ENCODE assay signal across 17 cellular contexts in genomic region chr12:94327819-94328218, GRCh38.
DNase-seq lines count a peak whose midpoint lies in the region; ATAC-seq and TF ChIP-seq lines count a peak whose summit lies in the region.
"Had no signal": no experiment of that assay in that cellular context is flagged by ENCODE, and none has a peak within 500 bp of the region (broad histone marks: within the 10 kb centered on the region; RNA-seq: fewer than 3 reads in every experiment).

No MANE protein-coding gene starts in this region.

- peak in 1 of 2 donors; percentile 34 for ATAC-seq in activated naive CD4-positive, alpha-beta T cell treated with anti-CD3 and anti-CD28 coated beads, Interleukin-2, amount 50 U/mL, for 72 hours

- no peak overlapping the region for H3K4me3 Mint-ChIP-seq in neural progenitor cell
- H3K4me3 Mint-ChIP-seq: IgD-negative memory B cell had no signal

- TF ChIP-seq CTCF in fibroblast of pulmonary artery (IDR thresholded peaks at IDR 0.05; ENCODE audit: low read length, missing control alignments) (no peak), neural progenitor cell (IDR thresholded peaks at IDR 0.05) (no peak)

- no peak overlapping the region for H2AFZ ChIP-seq in neural progenitor cell (replicated peaks)

- peaks cover 10% of the 10 kb centered on the region for H3K36me3 ChIP-seq in adipocyte (ENCODE audit: control insufficient read depth, insufficient read depth, low read length, severe bottlenecking)
- H3K36me3 ChIP-seq in neural progenitor cell = peaks cover 14% of the 10 kb centered on the region

- no peaks in the 10 kb centered on the region for H3F3A ChIP-seq in neural progenitor cell (ENCODE audit: low read depth)

- H3K36me3 Mint-ChIP-seq in activated naive CD4-positive, alpha-beta T cell treated with anti-CD3 and anti-CD28 coated beads, Interleukin-2, amount 50 U/mL, for 72 hours = peaks cover 58 to 66% of the 10 kb centered on the region in 2 donors
- H3K36me3 Mint-ChIP-seq in neural progenitor cell = peaks cover 47% of the 10 kb centered on the region

- DNase-seq in activated naive CD4-positive, alpha-beta T cell treated with anti-CD3 and anti-CD28 coated beads, Interleukin-2, amount 50 U/mL, for 72 hours (ENCODE audit: low spot score in 2 of 2) = no peak
- no peak for DNase-seq in activated naive CD4-positive, alpha-beta T cell treated with Interleukin-2 at 50 U/mL for 16 hours
- DNase-seq in adipocyte (ENCODE audit: low read depth) (peak; percentile 28), fibroblast of pulmonary artery (ENCODE audit: low read depth) (peak; percentile 28), neural progenitor cell (ENCODE audit: low spot score) (no peak), posterior cingulate gyrus (no peak), OCI-M1 (lab: John Stamatoyannopoulos, UW) (no peak)
- DNase-seq: AML-193, Caco-2, GDM1, MV-4-11, NCI-H1417 treated with DMSO at 0.1 percent for 48 hours, NCI-H2029 treated with DMSO at 0.1 percent for 48 hours, NCI-H510A treated with DMSO at 0.1 percent for 48 hours, Peyer's patch, SHP77 treated with DMSO at 0.1 percent for 48 hours had no signal

- H3K27me3 ChIP-seq in adipocyte (replicated peaks; ENCODE audit: control insufficient read depth, insufficient read depth, low read length) (no peaks in the 10 kb centered on the region), neural progenitor cell (no peaks in the 10 kb centered on the region)
- H3K27me3 ChIP-seq: Peyer's patch had no signal

- peaks cover 2% of the 10 kb centered on the region for H3K4me1 Mint-ChIP-seq in neural progenitor cell
- H3K4me1 Mint-ChIP-seq: IgD-negative memory B cell had no signal

- no peak overlapping the region for H3K9ac ChIP-seq in adipocyte (ENCODE audit: low read length)
- H3K9ac ChIP-seq in neural progenitor cell = no peak overlapping the region

- H3K9me3 Mint-ChIP-seq in activated naive CD4-positive, alpha-beta T cell treated with anti-CD3 and anti-CD28 coated beads, Interleukin-2, amount 50 U/mL, for 72 hours = no peaks in the 10 kb centered on the region
- H3K9me3 Mint-ChIP-seq in neural progenitor cell = peaks cover 12% of the 10 kb centered on the region
- H3K9me3 Mint-ChIP-seq: IgD-negative memory B cell had no signal

- H3K4me1 ChIP-seq in adipocyte (ENCODE audit: control insufficient read depth, insufficient read depth, low read length) = peaks cover 10% of the 10 kb centered on the region
- H3K4me1 ChIP-seq in neural progenitor cell = peaks cover 3% of the 10 kb centered on the region
- H3K4me1 ChIP-seq: Caco-2, Peyer's patch had no signal

- H3K27ac Mint-ChIP-seq in activated naive CD4-positive, alpha-beta T cell treated with anti-CD3 and anti-CD28 coated beads, Interleukin-2, amount 50 U/mL, for 72 hours = peak overlapping the region; percentile 15 to 46
- H3K27ac Mint-ChIP-seq in neural progenitor cell = no peak overlapping the region
- H3K27ac Mint-ChIP-seq: IgD-negative memory B cell had no signal

- H3K4me2 ChIP-seq in neural progenitor cell = no peak overlapping the region

- no peaks in the 10 kb centered on the region for H4K20me1 ChIP-seq in neural progenitor cell (ENCODE audit: low read depth)

- peaks cover 2% of the 10 kb centered on the region for H3K27me3 Mint-ChIP-seq in neural progenitor cell (ENCODE audit: insufficient read depth, low read depth)
- H3K27me3 Mint-ChIP-seq: IgD-negative memory B cell had no signal

- no peak overlapping the region for H3K4me3 ChIP-seq in adipocyte (ENCODE audit: low read length)
- no peak overlapping the region for H3K4me3 ChIP-seq in fibroblast of pulmonary artery (replicated peaks; ENCODE audit: low read depth, low read length)
- no peak overlapping the region for H3K4me3 ChIP-seq in neural progenitor cell
- H3K4me3 ChIP-seq: Peyer's patch had no signal

- no peak overlapping the region for H3K27ac ChIP-seq in neural progenitor cell
- H3K27ac ChIP-seq: Peyer's patch had no signal

- H3K9me3 ChIP-seq in adipocyte (ENCODE audit: control insufficient read depth, low read length) (no peaks in the 10 kb centered on the region), neural progenitor cell (ENCODE audit: low read depth) (no peaks in the 10 kb centered on the region)
- H3K9me3 ChIP-seq: Caco-2, Peyer's patch had no signal

- intact Hi-C loops in posterior cingulate gyrus (cut with DNase I) = no loop called here

- H3K79me2 ChIP-seq in neural progenitor cell (ENCODE audit: low read depth) = no peaks in the 10 kb centered on the region

Comparison
In these comparisons a context has a peak if more than half of its experiments do, and no peak if none do; other contexts are left out.
1. DNase-seq: peak in adipocyte (single experiment) and fibroblast of pulmonary artery (single experiment); none in activated naive CD4-positive, alpha-beta T cell treated with anti-CD3 and anti-CD28 coated beads, Interleukin-2, amount 50 U/mL, for 72 hours (0 of 2), activated naive CD4-positive, alpha-beta T cell treated with Interleukin-2 at 50 U/mL for 16 hours (single experiment), neural progenitor cell (single experiment), posterior cingulate gyrus (0 of 10) and OCI-M1 (single experiment).